ENCODE assay signal across 34 cellular contexts in the genomic region with DNA sequence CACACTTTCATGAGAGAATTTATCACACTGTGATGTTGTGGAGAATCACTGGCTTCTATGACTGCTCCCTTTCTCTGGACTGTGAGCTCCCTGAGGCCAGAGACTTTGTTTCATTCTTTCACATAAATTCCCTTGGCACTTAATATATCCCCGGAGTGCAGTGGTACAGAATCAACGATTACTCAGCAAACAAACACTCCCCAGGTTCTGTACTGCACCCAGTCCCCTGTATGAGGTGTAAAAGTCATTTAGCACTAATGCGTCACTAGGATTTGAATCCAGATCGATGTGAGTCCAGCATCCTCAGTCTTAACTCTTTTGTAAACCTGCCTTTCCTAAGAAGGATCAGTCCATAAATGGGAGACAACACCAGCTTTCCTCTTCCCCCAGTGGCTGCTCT. TPM values are rescaled to one million over a fixed set of nuclear protein-coding genes. Genes with fewer than 3 reads are reported as not detected.
"Had no signal": no experiment of that assay in that cellular context is flagged by ENCODE, and none has a peak within 500 bp of the region (broad histone marks: within the 10 kb centered on the region; RNA-seq: fewer than 3 reads in every experiment).

No MANE protein-coding gene starts in this region.

- H3K36me3 ChIP-seq: brain microvascular endothelial cell, cardiac muscle cell, SJCRH30 had no signal

- H3K27me3 ChIP-seq: brain microvascular endothelial cell, SJCRH30 had no signal

- FAIRE-seq: K562, TTC549 had no signal

- H3K36me3 Mint-ChIP-seq: activated CD8-positive, alpha-beta memory T cell treated with anti-CD3 and anti-CD28 coated beads, Interleukin-2, amount 10 ng/mL, durations not matched to agents 7 days and 5 days; activated naive CD8-positive, alpha-beta T cell treated with anti-CD3 and anti-CD28 coated beads for 36 hours; WTC11 had no signal

- H3K27ac Mint-ChIP-seq: activated CD4-positive, alpha-beta memory T cell treated with anti-CD3 and anti-CD28 coated beads, Interleukin-2, amount 10 ng/mL, durations not matched to agents 7 days and 5 days; activated CD8-positive, alpha-beta memory T cell treated with anti-CD3 and anti-CD28 coated beads, Interleukin-2, amount 10 ng/mL, durations not matched to agents 7 days and 5 days; activated naive CD8-positive, alpha-beta T cell treated with anti-CD3 and anti-CD28 coated beads for 36 hours; T-helper 1 cell treated with Interleukin-12 subunit alpha and Interleukin-12 subunit beta and Interleukin-4 antibody, amounts not matched to agents 30 μg/mL and 1 μg/mL, for 36 hours; T-helper 2 cell treated with Interferon-gamma antibody and Interleukin-4, amounts not matched to agents 5 μg/mL and 100 μg/mL, for 36 hours; WTC11 had no signal

- ATAC-seq: activated CD8-positive, alpha-beta memory T cell treated with anti-CD3 and anti-CD28 coated beads, Interleukin-2, amount 10 ng/mL, durations not matched to agents 7 days and 5 days; K562; Panc1; WTC11 had no signal

- H3K4me1 ChIP-seq: SJCRH30 had no signal

- H3K27ac ChIP-seq: brain microvascular endothelial cell, cardiac muscle cell, SJCRH30 had no signal

- H3K4me3 Mint-ChIP-seq: activated CD4-positive, alpha-beta memory T cell treated with anti-CD3 and anti-CD28 coated beads, Interleukin-2, amount 10 ng/mL, durations not matched to agents 7 days and 5 days; activated CD8-positive, alpha-beta memory T cell treated with anti-CD3 and anti-CD28 coated beads, Interleukin-2, amount 10 ng/mL, durations not matched to agents 7 days and 5 days; activated naive CD8-positive, alpha-beta T cell treated with anti-CD3 and anti-CD28 coated beads for 36 hours; T-helper 1 cell treated with Interleukin-12 subunit alpha and Interleukin-12 subunit beta and Interleukin-4 antibody, amounts not matched to agents 30 μg/mL and 1 μg/mL, for 36 hours; T-helper 2 cell treated with Interferon-gamma antibody and Interleukin-4, amounts not matched to agents 5 μg/mL and 100 μg/mL, for 36 hours; WTC11 had no signal

- DNase-seq: activated CD4-positive, alpha-beta memory T cell treated with anti-CD3 and anti-CD28 coated beads, Interleukin-2, amount 10 ng/mL, durations not matched to agents 7 days and 5 days; activated CD4-positive, alpha-beta T cell treated with anti-CD3 and anti-CD28 coated beads for 4 hours; activated CD4-positive, CD25-positive, alpha-beta regulatory T cell treated with anti-CD3 and anti-CD28 coated beads, Interleukin-2, amount 50 U/mL, for 72 hours; activated CD8-positive, alpha-beta memory T cell treated with anti-CD3 and anti-CD28 coated beads for 24 hours; activated CD8-positive, alpha-beta memory T cell treated with anti-CD3 and anti-CD28 coated beads, Interleukin-2, amount 10 ng/mL, durations not matched to agents 7 days and 5 days; activated CD8-positive, alpha-beta memory T cell treated with anti-CD3 and anti-CD28 coated beads, Interleukin-2, amount 50 U/mL, for 48 hours; activated effector memory CD4-positive, alpha-beta T cell treated with anti-CD3 and anti-CD28 coated beads, Interleukin-2, amount 50 U/mL, for 16 hours; activated naive CD4-positive, alpha-beta T cell; activated naive CD4-positive, alpha-beta T cell treated with anti-CD3 and anti-CD28 coated beads, Interleukin-2, amount 50 U/mL, for 16 hours; activated naive CD8-positive, alpha-beta T cell treated with anti-CD3 and anti-CD28 coated beads for 36 hours; activated T-cell treated with anti-CD3 and anti-CD28 coated beads, Interleukin-2, amount 50 U/mL, for 48 hours; amniotic stem cell; aorta; brain microvascular endothelial cell; NCI-H1105; NCI-H1417 treated with DMSO at 0.1 percent for 48 hours; NCI-H187 treated with DMSO at 0.1 percent for 48 hours; NCI-H2081; NCI-H2171 treated with DMSO at 0.1 percent for 48 hours; NCI-H226; NCI-H446 treated with DMSO at 0.1 percent for 48 hours; NCI-H524; NCI-H69; NCI-H82; SHP77; SJCRH30; SK-N-SH had no signal

- H3K4me3 ChIP-seq: cardiac muscle cell, K562, SJCRH30 had no signal

- H3K9me3 Mint-ChIP-seq: activated CD4-positive, alpha-beta memory T cell treated with anti-CD3 and anti-CD28 coated beads, Interleukin-2, amount 10 ng/mL, durations not matched to agents 7 days and 5 days; activated naive CD8-positive, alpha-beta T cell treated with anti-CD3 and anti-CD28 coated beads for 36 hours; T-helper 1 cell treated with Interleukin-12 subunit alpha and Interleukin-12 subunit beta and Interleukin-4 antibody, amounts not matched to agents 30 μg/mL and 1 μg/mL, for 36 hours; T-helper 2 cell treated with Interferon-gamma antibody and Interleukin-4, amounts not matched to agents 5 μg/mL and 100 μg/mL, for 36 hours; WTC11 had no signal

RNA-seq across cellular contexts. Expression of a gene that starts 15.0 kb away (rescaled TPM):
- total RNA-seq: SJCRH30 had no signal
